ENCODE assay signal across 21 cellular contexts in the genomic region with DNA sequence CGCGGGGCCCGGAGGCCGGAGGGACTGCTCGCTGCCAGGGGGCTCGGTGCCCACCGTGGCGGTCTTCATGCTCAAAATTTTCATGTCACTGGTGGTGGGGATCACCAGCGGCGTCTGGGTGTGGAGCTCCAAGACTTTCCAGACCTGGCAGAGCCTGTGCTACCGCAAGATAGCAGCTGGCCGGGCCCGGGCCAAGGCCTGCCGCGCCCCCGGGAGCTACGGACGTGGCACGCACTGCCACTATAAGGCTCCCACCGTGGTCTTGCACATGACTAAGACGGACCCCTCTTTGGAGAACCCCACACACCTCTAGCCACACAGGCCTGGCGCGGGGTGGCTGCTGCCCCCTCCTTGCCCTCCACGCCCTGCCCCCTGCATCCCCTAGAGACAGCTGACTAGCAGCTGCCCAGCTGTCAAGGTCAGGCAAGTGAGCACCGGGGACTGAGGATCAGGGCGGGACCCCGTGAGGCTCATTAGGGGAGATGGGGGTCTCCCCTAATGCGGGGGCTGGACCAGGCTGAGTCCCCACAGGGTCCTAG. TPM values are rescaled to one million over a fixed set of nuclear protein-coding genes. Genes with fewer than 3 reads are reported as not detected.
DNase-seq lines count a peak whose midpoint lies in the region; ATAC-seq, FAIRE-seq and TF ChIP-seq lines count a peak whose summit lies in the region.
"Had no signal": no experiment of that assay in that cellular context is flagged by ENCODE, and none has a peak within 500 bp of the region (broad histone marks: within the 10 kb centered on the region; RNA-seq: fewer than 3 reads in every experiment).

No MANE protein-coding gene starts in this region.

- H3K27me3 Mint-ChIP-seq in CD14-positive monocyte (ENCODE audit: low read depth in 3 of 3), result peaks cover 21 to 30% (median 23%) of the 10 kb centered on the region in 3 donors

- no peak overlapping the region for H3K27ac Mint-ChIP-seq in CD14-positive monocyte
- H3K27ac Mint-ChIP-seq: CD4-positive, alpha-beta memory T cell; HFFc6 had no signal

- no peak for TF ChIP-seq CTCF in CD14-positive monocyte (IDR thresholded peaks at IDR 0.05)

- peaks cover 2% of the 10 kb centered on the region for H3K4me1 Mint-ChIP-seq in CD14-positive monocyte

- DNase-seq in CD14-positive monocyte (ENCODE audit: low spot score) (no peak), LHCN-M2 (ENCODE audit: low read depth) (peak; percentile 69), myocyte (ENCODE audit: low read depth) (peak; percentile 85), sciatic nerve (ENCODE audit: low spot score) (no peak), AG20443 (ENCODE audit: low spot score) (no peak), NCI-H1930 (lab: John Stamatoyannopoulos, UW) (no peak), frontal cortex (ENCODE audit: low spot score in 2 of 2) (no peak)
- DNase-seq: activated CD4-positive, alpha-beta T cell treated with anti-CD3 and anti-CD28 coated beads for 4 hours; activated naive CD4-positive, alpha-beta T cell treated with anti-CD3 and anti-CD28 coated beads, Interleukin-2, amount 50 U/mL, for 16 hours; CD4-positive, alpha-beta memory T cell; GDM1; HFFc6; KBM-7; left ventricle myocardium superior; NCI-H1694; stimulated activated CD4-positive, alpha-beta T cell treated with anti-CD3 and anti-CD28 coated beads, Interleukin-4, amount 100 ng/mL, for 1 hour; stimulated activated naive CD8-positive, alpha-beta T cell treated with anti-CD3 and anti-CD28 coated beads, Interleukin-15, Interleukin-2, amounts not matched to agents 100 U/mL and 50 U/mL, for 24 hours had no signal

- intact Hi-C loops in CD14-positive monocyte (cut with micrococcal nuclease), result no loop called here
- intact Hi-C loops in sciatic nerve (cut with DNase I), result no loop called here

- ATAC-seq in sciatic nerve, result peak; percentile 4
- ATAC-seq: left ventricle myocardium superior; stimulated activated naive CD8-positive, alpha-beta T cell treated with anti-CD3 and anti-CD28 coated beads, Interleukin-15, Interleukin-2, amounts not matched to agents 100 U/mL and 50 U/mL, for 24 hours had no signal

- H3K36me3 Mint-ChIP-seq in CD14-positive monocyte, result peaks cover 19 to 24% of the 10 kb centered on the region in 2 donors

- H3K4me3 Mint-ChIP-seq in CD14-positive monocyte, result peak overlapping the region; percentile 48 to 80

- FAIRE-seq in frontal cortex (lab: Jason Lieb, UNC), result no peak
- FAIRE-seq: endometrium, islet of Langerhans had no signal

- peaks cover 6 to 12% (median 7%) of the 10 kb centered on the region in 7 donors for H3K9me3 Mint-ChIP-seq in CD14-positive monocyte

RNA-seq across cellular contexts. Expression of a gene that starts 2.0 kb away (rescaled TPM):
- under 1 TPM in 1 of 2 donors, not detected in 1; 0.11 TPM for polyA plus RNA-seq in CD14-positive monocyte
- 0.64 and 1.1 TPM in 2 replicates for total RNA-seq in LHCN-M2 (2014; rRNA removed)
- polyA plus RNA-seq in LHCN-M2 (2012), result 0.60 TPM
- 23.2 and 34.8 TPM in 2 replicates for total RNA-seq in myocyte
- 3.4 TPM for polyA plus RNA-seq in myocyte (2012)
- 0.71 TPM for total RNA-seq in sciatic nerve
- 5.3 TPM for total RNA-seq in frontal cortex
- total RNA-seq: CD4-positive, alpha-beta memory T cell; HT-29; T-helper 1 cell treated with Interleukin-12 subunit alpha and Interleukin-12 subunit beta and Interleukin-4 antibody, amounts not matched to agents 30 ng/mL and 1 ng/mL, for 36 hours had no signal
- polyA plus RNA-seq: CD4-positive, alpha-beta memory T cell had no signal

Comparison
In these comparisons a context has a peak if more than half of its experiments do, and no peak if none do; other contexts are left out.
1. DNase-seq: peak in LHCN-M2 (single experiment) and myocyte (single experiment); none in CD14-positive monocyte (single experiment), sciatic nerve (single experiment), AG20443 (single experiment), NCI-H1930 (0 of 2) and frontal cortex (0 of 2).